Comparison of ENCODE assay signal across 1 cellular context in genomic region chr4:35163189-35163588, GRCh38.
TF ChIP-seq lines count a peak whose summit lies in the region.

No MANE protein-coding gene starts in this region.

TF ChIP-seq in GM23338, 12 proteins besides CTCF, POLR2A, EP300 and RAD21 (continued from another document):
- TF ChIP-seq ETS1 (IDR thresholded peaks at IDR 0.05), result no peak
- TF ChIP-seq EZH2 (IDR thresholded peaks at IDR 0.05; ENCODE audit: low read depth, unreplicated experiment), result no peak
- TF ChIP-seq CREB1 (CRISPR knock-in tag; IDR thresholded peaks at IDR 0.05; ENCODE audit: low read depth), result no peak
- no peak for TF ChIP-seq NANOG (IDR thresholded peaks at IDR 0.05; ENCODE audit: borderline replicate concordance)
- no peak for TF ChIP-seq POLR2AphosphoS5 (IDR thresholded peaks at IDR 0.05; ENCODE audit: low read depth)
- TF ChIP-seq ZNF462 (CRISPR knock-in tag; IDR thresholded peaks at IDR 0.05), result no peak
- no peak for TF ChIP-seq EZH2phosphoT487 (IDR thresholded peaks at IDR 0.05; ENCODE audit: unreplicated experiment)
- no peak for TF ChIP-seq ZNF331 (CRISPR knock-in tag; IDR thresholded peaks at IDR 0.05; ENCODE audit: low read depth)
- TF ChIP-seq ZNF114 (CRISPR knock-in tag; IDR thresholded peaks at IDR 0.05), result no peak
